ENCODE assay signal across 10 cellular contexts in the genomic region with DNA sequence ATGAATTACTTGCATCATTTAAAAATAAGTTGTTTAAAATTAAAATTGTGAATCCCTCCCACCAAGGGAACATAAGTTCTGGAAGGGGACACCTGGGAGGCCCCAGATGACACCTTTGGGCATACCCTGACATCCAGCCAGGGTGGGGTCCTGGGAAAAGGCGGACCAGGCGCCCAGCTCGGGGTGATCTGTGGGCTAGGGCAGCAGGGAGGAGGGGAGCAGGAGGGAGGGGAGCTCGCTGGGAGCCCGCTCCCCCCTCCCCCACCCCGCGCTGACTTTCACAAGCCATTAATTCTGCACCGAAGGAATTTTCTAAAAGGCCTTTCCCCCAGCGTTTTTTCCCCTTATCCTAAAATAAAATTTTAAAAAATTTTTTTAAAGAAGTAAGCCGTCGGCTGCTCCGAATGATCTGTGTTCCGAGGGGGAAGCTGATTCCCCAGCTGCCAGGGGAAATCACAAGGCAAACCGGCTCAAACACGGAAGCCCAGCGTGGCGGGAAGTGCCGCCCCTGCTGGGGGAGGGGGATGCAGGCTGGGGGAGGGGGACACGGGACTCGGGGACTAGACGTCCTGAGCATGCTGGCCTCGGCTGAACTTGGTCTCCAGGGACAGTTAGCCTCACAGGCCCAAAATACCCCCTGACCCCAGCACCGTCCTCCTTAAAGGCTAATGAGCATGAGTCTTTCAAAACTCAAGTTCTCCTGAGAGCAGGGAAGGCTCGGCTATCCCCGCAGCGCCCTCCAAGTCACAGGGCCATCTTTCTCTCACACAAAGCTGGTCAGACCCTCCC. TPM values are rescaled to one million over a fixed set of nuclear protein-coding genes. Genes with fewer than 3 reads are reported as not detected.
DNase-seq lines count a peak whose midpoint lies in the region; ATAC-seq and TF ChIP-seq lines count a peak whose summit lies in the region.
"Had no signal": no experiment of that assay in that cellular context is flagged by ENCODE, and none has a peak within 500 bp of the region (broad histone marks: within the 10 kb centered on the region; RNA-seq: fewer than 3 reads in every experiment).

No MANE protein-coding gene starts in this region.

- H3K9me3 ChIP-seq in iPS-18a (ENCODE audit: control insufficient read depth, low read depth, low read length), result no peaks in the 10 kb centered on the region
- H3K9me3 ChIP-seq: SJSA1 had no signal

- ATAC-seq in sciatic nerve, result peak; percentile 8
- ATAC-seq in HG03565 (IDR thresholded peaks at IDR 0.05; ENCODE audit: unreplicated experiment), result no peak

- peaks cover 39% of the 10 kb centered on the region for H3K4me1 ChIP-seq in iPS-18a (ENCODE audit: control insufficient read depth, low read depth, low read length)

- in situ Hi-C loops in GM13976 (cut with MboI; ENCODE audit: low sequenced_read_pairs, unreplicated experiment), result no loop called here

- peak overlapping the region; percentile 25 for H3K27ac ChIP-seq in iPS-18a (ENCODE audit: low read length)
- H3K27ac ChIP-seq: SJSA1 had no signal

- H3K36me3 ChIP-seq in iPS-18a (ENCODE audit: control insufficient read depth, low read depth, low read length), result no peaks in the 10 kb centered on the region

- TF ChIP-seq CTCF in GM13976 (IDR thresholded peaks at IDR 0.05; ENCODE audit: borderline replicate concordance, control extremely low read depth, extremely low read depth, insufficient read depth, missing control alignments), result no peak

- no peak overlapping the region for H3K9ac ChIP-seq in iPS-18a (ENCODE audit: low read length)

- H3K4me3 ChIP-seq in iPS-18a (ENCODE audit: low read length), result peak overlapping the region; percentile 29
- H3K4me3 ChIP-seq: SJSA1 had no signal

- DNase-seq in GM03348 (ENCODE audit: low spot score) (peak; percentile 67), amygdala (lab: John Stamatoyannopoulos, UW) (peak in 29 of 56 donors; percentile 11 to 59 (median 35)), sciatic nerve (ENCODE audit: low spot score) (peak; percentile 87), GM13976 (ENCODE audit: low spot score) (no peak), T-helper 1 cell (no peak), cerebellum (ENCODE audit: low spot score) (no peak)

- intact Hi-C loops in sciatic nerve (cut with DNase I), result no loop called here

- H3K27me3 ChIP-seq in iPS-18a (ENCODE audit: control insufficient read depth, insufficient read depth, low read length), result peaks cover 6% of the 10 kb centered on the region
- H3K27me3 ChIP-seq: SJSA1 had no signal

RNA-seq across cellular contexts. Expression of a gene that starts 13.9 kb away (rescaled TPM):
- total RNA-seq in sciatic nerve (319 TPM), cerebellum (47.4 TPM)

RNA-seq across cellular contexts. Expression of a gene that starts 49.6 kb away (rescaled TPM):
- total RNA-seq in sciatic nerve, result not detected
- total RNA-seq in cerebellum, result not detected
- total RNA-seq: frontal cortex, SJSA1 had no signal

Comparison
In these comparisons a context has a peak if more than half of its experiments do, and no peak if none do; other contexts are left out.
1. DNase-seq: peak in GM03348 (single experiment), amygdala (29 of 56) and sciatic nerve (single experiment); none in GM13976 (single experiment), T-helper 1 cell (0 of 5) and cerebellum (single experiment).